Comparison of ENCODE assay signal across 24 cellular contexts in genomic region chr13:107276936-107277335, GRCh38.
"Had no signal": no experiment of that assay in that cellular context is flagged by ENCODE, and none has a peak within 500 bp of the region (broad histone marks: within the 10 kb centered on the region; RNA-seq: fewer than 3 reads in every experiment).

No MANE protein-coding gene starts in this region.

- H3K4me3 ChIP-seq: left ventricle myocardium inferior, neural progenitor cell, tibial artery had no signal

- H3K27me3 ChIP-seq: neural progenitor cell, tibial artery had no signal

- H3K4me1 Mint-ChIP-seq: activated B cell treated with CpG ODN at 0.5 μM for 24 hours; activated CD4-positive, alpha-beta T cell treated with anti-CD3 and anti-CD28 coated beads for 36 hours; activated naive CD8-positive, alpha-beta T cell treated with anti-CD3 and anti-CD28 coated beads for 36 hours; brain; mesothelial cell of epicardium; naive thymus-derived CD8-positive, alpha-beta T cell; neural progenitor cell; stimulated activated effector memory CD8-positive, alpha-beta T cell treated with anti-CD3 and anti-CD28 coated beads, Interleukin-12 subunit alpha, Interleukin-12 subunit beta, amount 100 ng/mL, for 72 hours; stimulated activated naive CD8-positive, alpha-beta T cell treated with anti-CD3 and anti-CD28 coated beads, Interleukin-15, amount 100 ng/mL, for 72 hours had no signal

- H3K36me3 ChIP-seq: left ventricle myocardium inferior, neural progenitor cell, tibial artery had no signal

- H3K27ac ChIP-seq: left ventricle myocardium inferior, neural progenitor cell, tibial artery had no signal

- ATAC-seq: activated CD4-positive, alpha-beta T cell treated with anti-CD3 and anti-CD28 coated beads for 36 hours; activated T-cell treated with anti-CD3 and anti-CD28 coated beads, Interleukin-2, amount 50 U/mL, for 4 hours; naive thymus-derived CD8-positive, alpha-beta T cell; sciatic nerve; stimulated activated effector memory CD8-positive, alpha-beta T cell treated with anti-CD3 and anti-CD28 coated beads, Interleukin-12 subunit alpha, Interleukin-12 subunit beta, amount 100 ng/mL, for 72 hours; stimulated activated naive CD8-positive, alpha-beta T cell treated with anti-CD3 and anti-CD28 coated beads, Interleukin-15, amount 100 ng/mL, for 72 hours had no signal

- H2AFZ ChIP-seq: neural progenitor cell had no signal

- H3K4me1 ChIP-seq: left ventricle myocardium inferior, neural progenitor cell, tibial artery had no signal

- H3K36me3 Mint-ChIP-seq: activated naive CD8-positive, alpha-beta T cell treated with anti-CD3 and anti-CD28 coated beads for 36 hours; brain; mesothelial cell of epicardium; naive thymus-derived CD8-positive, alpha-beta T cell; neural progenitor cell; stimulated activated effector memory CD8-positive, alpha-beta T cell treated with anti-CD3 and anti-CD28 coated beads, Interleukin-12 subunit alpha, Interleukin-12 subunit beta, amount 100 ng/mL, for 72 hours had no signal

- H3K9me3 ChIP-seq: left ventricle myocardium inferior, tibial artery had no signal

- DNase-seq: activated B cell treated with CpG ODN at 0.5 μM for 24 hours; activated CD4-positive, alpha-beta T cell treated with anti-CD3 and anti-CD28 coated beads for 36 hours; activated CD4-positive, alpha-beta T cell treated with anti-CD3 and anti-CD28 coated beads, Interleukin-2, amount 50 U/mL, for 4 hours; activated CD8-positive, alpha-beta memory T cell treated with anti-CD3 and anti-CD28 coated beads for 24 hours; activated CD8-positive, alpha-beta memory T cell treated with anti-CD3 and anti-CD28 coated beads, Interleukin-2, amount 50 U/mL, for 4 hours; activated naive CD4-positive, alpha-beta T cell treated with Interleukin-2 at 50 U/mL for 16 hours; activated naive CD8-positive, alpha-beta T cell treated with anti-CD3 and anti-CD28 coated beads for 36 hours; activated T-cell treated with anti-CD3 and anti-CD28 coated beads, Interleukin-2, amount 50 U/mL, for 4 hours; anterior cingulate cortex; central memory CD4-positive, alpha-beta T cell; foreskin melanocyte; kidney glomerular epithelial cell; left ventricle myocardium inferior; naive thymus-derived CD8-positive, alpha-beta T cell; small intestine; stimulated activated CD4-positive, alpha-beta T cell treated with anti-CD3 and anti-CD28 coated beads, Interleukin-2, amount 100 ng/mL, for 24 hours; stimulated activated naive CD8-positive, alpha-beta T cell treated with anti-CD3 and anti-CD28 coated beads, Interleukin-15, amount 100 ng/mL, for 72 hours; tibial artery had no signal

- H3K27me3 Mint-ChIP-seq: activated B cell treated with CpG ODN at 0.5 μM for 24 hours; activated CD4-positive, alpha-beta T cell treated with anti-CD3 and anti-CD28 coated beads for 36 hours; activated naive CD8-positive, alpha-beta T cell treated with anti-CD3 and anti-CD28 coated beads for 36 hours; brain; stimulated activated naive CD8-positive, alpha-beta T cell treated with anti-CD3 and anti-CD28 coated beads, Interleukin-15, amount 100 ng/mL, for 72 hours had no signal

- H3K9me3 Mint-ChIP-seq: activated naive CD8-positive, alpha-beta T cell treated with anti-CD3 and anti-CD28 coated beads for 36 hours; mesothelial cell of epicardium; neural progenitor cell had no signal

- H3K9ac ChIP-seq: neural progenitor cell had no signal

- H3K27ac Mint-ChIP-seq: activated B cell treated with CpG ODN at 0.5 μM for 24 hours; activated CD4-positive, alpha-beta T cell treated with anti-CD3 and anti-CD28 coated beads for 36 hours; activated naive CD8-positive, alpha-beta T cell treated with anti-CD3 and anti-CD28 coated beads for 36 hours; brain; mesothelial cell of epicardium; naive thymus-derived CD8-positive, alpha-beta T cell; neural progenitor cell; stimulated activated effector memory CD8-positive, alpha-beta T cell treated with anti-CD3 and anti-CD28 coated beads, Interleukin-12 subunit alpha, Interleukin-12 subunit beta, amount 100 ng/mL, for 72 hours; stimulated activated naive CD8-positive, alpha-beta T cell treated with anti-CD3 and anti-CD28 coated beads, Interleukin-15, amount 100 ng/mL, for 72 hours; T-helper 1 cell treated with Interleukin-12 subunit alpha and Interleukin-12 subunit beta and Interleukin-4 antibody, amounts not matched to agents 30 μg/mL and 1 μg/mL, for 36 hours had no signal

- H3K4me2 ChIP-seq: neural progenitor cell had no signal

- H3K4me3 Mint-ChIP-seq: activated B cell treated with CpG ODN at 0.5 μM for 24 hours; activated CD4-positive, alpha-beta T cell treated with anti-CD3 and anti-CD28 coated beads for 36 hours; activated naive CD8-positive, alpha-beta T cell treated with anti-CD3 and anti-CD28 coated beads for 36 hours; activated T-cell treated with anti-CD3 and anti-CD28 coated beads, Interleukin-2, amount 50 U/mL, for 4 hours; brain; mesothelial cell of epicardium; naive thymus-derived CD8-positive, alpha-beta T cell; neural progenitor cell; stimulated activated effector memory CD8-positive, alpha-beta T cell treated with anti-CD3 and anti-CD28 coated beads, Interleukin-12 subunit alpha, Interleukin-12 subunit beta, amount 100 ng/mL, for 72 hours; stimulated activated naive CD8-positive, alpha-beta T cell treated with anti-CD3 and anti-CD28 coated beads, Interleukin-15, amount 100 ng/mL, for 72 hours; T-helper 1 cell treated with Interleukin-12 subunit alpha and Interleukin-12 subunit beta and Interleukin-4 antibody, amounts not matched to agents 30 μg/mL and 1 μg/mL, for 36 hours had no signal
